Comparison of ENCODE assay signal across 1 cellular context in genomic region chr19:40190891-40191835, GRCh38.
A peak's percentile ranks its signal among the peaks of the same experiment; 100 is the strongest.
TF ChIP-seq lines count a peak whose summit lies in the region.

TSS of gene MAP3K10 (plus strand) at chr19:40191426. CDS start at chr19:40192032, 606 bp downstream.

TF ChIP-seq in K562, 482 proteins besides CTCF, POLR2A, EP300 and RAD21 (continued from another document and continues in another):
- TF ChIP-seq VEZF1 (CRISPR knock-in tag; IDR thresholded peaks at IDR 0.05): peak; percentile 91
- no peak for TF ChIP-seq ZFP1 (CRISPR knock-in tag; IDR thresholded peaks at IDR 0.05)
- no peak for TF ChIP-seq ZNF354B (CRISPR knock-in tag; IDR thresholded peaks at IDR 0.05)
- TF ChIP-seq PHF8 (IDR thresholded peaks at IDR 0.05; ENCODE audit: borderline replicate concordance, low read length): peak; percentile 69; the same call in 1 of the 2 replicates
- TF ChIP-seq CTCFL (IDR thresholded peaks at IDR 0.05; ENCODE audit: borderline replicate concordance, insufficient read depth, low read depth, low read length, poor library complexity, severe bottlenecking): peak; percentile 1
- no peak for TF ChIP-seq SP2 (IDR thresholded peaks at IDR 0.05; ENCODE audit: extremely low read depth, low read depth, low read length, poor library complexity, severe bottlenecking)
- no peak for TF ChIP-seq ID3 (CRISPR knock-in tag; IDR thresholded peaks at IDR 0.05)
- peak; percentile 17; the same call in 1 of the 2 replicates for TF ChIP-seq ID3 (tag; IDR thresholded peaks at IDR 0.05)
- no peak for TF ChIP-seq LEF1 (IDR thresholded peaks at IDR 0.05)
- 0 out of 2 replicates have a peak, but pooled peaks have one; percentile 2 for TF ChIP-seq SMARCE1 (IDR thresholded peaks at IDR 0.05)
- TF ChIP-seq L3MBTL2 (IDR thresholded peaks at IDR 0.05): peak; percentile 73
- peak; percentile 16; the same call in 1 of the 2 replicates for TF ChIP-seq FOSL1 (tag; conservative IDR thresholded peaks at IDR 0.05)
- TF ChIP-seq ZNF232 (CRISPR knock-in tag; IDR thresholded peaks at IDR 0.05): 0 out of 2 replicates have a peak, but pooled peaks have one; percentile 51
- TF ChIP-seq HCFC1 (IDR thresholded peaks at IDR 0.05; ENCODE audit: low read depth, low read length): peak; percentile 90
- peak; percentile 82 for TF ChIP-seq ZNF511 (CRISPR knock-in tag; IDR thresholded peaks at IDR 0.05)
- TF ChIP-seq MBD2 (IDR thresholded peaks at IDR 0.05; ENCODE audit: borderline replicate concordance, low read depth): peak; percentile 30; the same call in 1 of the 2 replicates
- TF ChIP-seq ZBTB33 (CRISPR knock-in tag; IDR thresholded peaks at IDR 0.05): 0 out of 2 replicates have a peak, but pooled peaks have one; percentile 46
- peak; percentile 69 for TF ChIP-seq RBFOX2 (IDR thresholded peaks at IDR 0.05; ENCODE audit: low read depth, low read length)
- no peak for TF ChIP-seq TCF7L2 (IDR thresholded peaks at IDR 0.05; ENCODE audit: low read depth, low read length)
- TF ChIP-seq PRDM10 (IDR thresholded peaks at IDR 0.05; ENCODE audit: partially characterized antibody): peak; percentile 97
- peak; percentile 71; the same call in 1 of the 2 replicates for TF ChIP-seq TFAP4 (CRISPR knock-in tag; IDR thresholded peaks at IDR 0.05; ENCODE audit: borderline replicate concordance)
- TF ChIP-seq FIP1L1 (IDR thresholded peaks at IDR 0.05; ENCODE audit: low read depth, low read length, poor library complexity, severe bottlenecking): peak; percentile 73
- TF ChIP-seq ZNF592 (IDR thresholded peaks at IDR 0.05): no peak
- peak; percentile 47 for TF ChIP-seq HMGN3 (IDR thresholded peaks at IDR 0.05; ENCODE audit: borderline replicate concordance, extremely low read depth, insufficient read length, low read depth, low read length)
- TF ChIP-seq PCBP1 (IDR thresholded peaks at IDR 0.05; ENCODE audit: low read depth, low read length, poor library complexity, severe bottlenecking): peak; percentile 64
- TF ChIP-seq HINFP (tag; conservative IDR thresholded peaks at IDR 0.05; ENCODE audit: low read depth): 0 out of 2 replicates have a peak, but pooled peaks have one; percentile 9
- TF ChIP-seq YY1 (IDR thresholded peaks at IDR 0.05; ENCODE audit: borderline replicate concordance in 1 of 3, control insufficient read depth in 1 of 3, extremely low read depth in 1 of 3, insufficient read depth in 3 of 3, insufficient read length in 1 of 3, insufficient replicate concordance in 2 of 3, low read depth in 1 of 3, low read length in 2 of 3): peak in 2 of 3 experiments; percentile 40 to 60
- no peak for TF ChIP-seq NFIC (IDR thresholded peaks at IDR 0.05)
- TF ChIP-seq TAF1 (IDR thresholded peaks at IDR 0.05; ENCODE audit: control insufficient read depth, extremely low read depth, insufficient read depth, low read length, severe bottlenecking): peak; percentile 8
- TF ChIP-seq ETV5 (CRISPR knock-in tag; IDR thresholded peaks at IDR 0.05; ENCODE audit: low read depth): 0 out of 2 replicates have a peak, but pooled peaks have one; percentile 37
- TF ChIP-seq SP1 (CRISPR knock-in tag; IDR thresholded peaks at IDR 0.05): peak; percentile 64
- peak; percentile 60; the same call in 1 of the 2 replicates for TF ChIP-seq CXXC5 (CRISPR knock-in tag; IDR thresholded peaks at IDR 0.05)
- 0 out of 2 replicates have a peak, but pooled peaks have one; percentile 22 for TF ChIP-seq ZNF395 (CRISPR knock-in tag; IDR thresholded peaks at IDR 0.05)
- 0 out of 2 replicates have a peak, but pooled peaks have one; percentile 20 for TF ChIP-seq SIN3B (IDR thresholded peaks at IDR 0.05; ENCODE audit: low read depth)
- peak; percentile 82; the same call in 1 of the 2 replicates for TF ChIP-seq CREB3L1 (IDR thresholded peaks at IDR 0.05; ENCODE audit: borderline replicate concordance, low read depth)
- peak; percentile 73 for TF ChIP-seq POLR2G (IDR thresholded peaks at IDR 0.05; ENCODE audit: low read depth, low read length)
